ENCODE assay signal across 8 cellular contexts in genomic region chr19:11737964-11738745, GRCh38.
DNase-seq lines count a peak whose midpoint lies in the region; ATAC-seq and TF ChIP-seq lines count a peak whose summit lies in the region.

No MANE protein-coding gene starts in this region.

- H3F3A ChIP-seq in DOHH2 (ENCODE audit: control insufficient read depth, insufficient read depth) = peaks cover 4% of the 10 kb centered on the region; the same call in 1 of the 2 replicates

- H3K36me3 ChIP-seq in DOHH2 (ENCODE audit: control insufficient read depth, low read length) (no peaks in the 10 kb centered on the region), HUES48 (ENCODE audit: control insufficient read depth, insufficient read depth, low read length) (no peaks in the 10 kb centered on the region)

- H3K79me2 ChIP-seq in DOHH2 (ENCODE audit: control insufficient read depth, low read length) = peaks cover 13% of the 10 kb centered on the region

- peak overlapping the region; percentile 34; the same call in 1 of the 2 replicates for H3K9ac ChIP-seq in HUES48 (ENCODE audit: low read depth, low read length)

- no peak for TF ChIP-seq CTCF in DOHH2 (IDR thresholded peaks at IDR 0.05; ENCODE audit: low read depth, low read length, poor library complexity, severe bottlenecking)

- no peaks in the 10 kb centered on the region for H3K9me3 ChIP-seq in DOHH2 (ENCODE audit: control insufficient read depth, insufficient read depth, low read length)
- H3K9me3 ChIP-seq in HUES48 (ENCODE audit: control insufficient read depth, insufficient read depth, low read length) = no peaks in the 10 kb centered on the region

- no peaks in the 10 kb centered on the region for H3K27me3 ChIP-seq in DOHH2 (ENCODE audit: control insufficient read depth, low read length)
- peaks cover 25% of the 10 kb centered on the region for H3K27me3 ChIP-seq in HUES48 (ENCODE audit: control insufficient read depth, insufficient read depth, low read length)

- H4K20me1 ChIP-seq in DOHH2 (ENCODE audit: control insufficient read depth, insufficient read depth, low read depth, low read length) = no peaks in the 10 kb centered on the region

- ATAC-seq in GM21381 (IDR thresholded peaks at IDR 0.05; ENCODE audit: unreplicated experiment) = peak; percentile 25

- DNase-seq in UCSD-AML1 (lab: John Stamatoyannopoulos, UW; ENCODE audit: unreplicated experiment) (peak; percentile 39), cerebellar cortex (ENCODE audit: low spot score) (peak; percentile 31), kidney tubule cell (ENCODE audit: low spot score) (peak; percentile 91), NCI-H1105 (lab: John Stamatoyannopoulos, UW) (no peak)
- peak; percentile 26 for DNase-seq in stimulated activated CD4-positive, alpha-beta T cell treated with anti-CD3 and anti-CD28 coated beads, Interleukin-4, amount 100 ng/mL, for 1 hour

- peak overlapping the region; percentile 92 for H3K4me2 ChIP-seq in DOHH2 (ENCODE audit: low read length)

- peak overlapping the region; percentile 93 for H3K4me3 ChIP-seq in DOHH2 (ENCODE audit: low read length)
- peak overlapping the region; percentile 73 for H3K4me3 ChIP-seq in HUES48 (ENCODE audit: low read depth, low read length)

- no peaks in the 10 kb centered on the region for H3K9me2 ChIP-seq in DOHH2 (replicated peaks; ENCODE audit: control insufficient read depth, low read length)

- H3K4me1 ChIP-seq in DOHH2 (ENCODE audit: control insufficient read depth, low read length) (peaks cover 20% of the 10 kb centered on the region), HUES48 (ENCODE audit: control insufficient read depth, insufficient read depth, low read length) (peaks cover 10% of the 10 kb centered on the region; the same call in 1 of the 2 replicates)

- no peak overlapping the region for H3K27ac ChIP-seq in DOHH2 (ENCODE audit: low read depth, low read length)
- H3K27ac ChIP-seq in HUES48 (ENCODE audit: low read depth, low read length) = peak overlapping the region; percentile 62
